In the genomic region with DNA sequence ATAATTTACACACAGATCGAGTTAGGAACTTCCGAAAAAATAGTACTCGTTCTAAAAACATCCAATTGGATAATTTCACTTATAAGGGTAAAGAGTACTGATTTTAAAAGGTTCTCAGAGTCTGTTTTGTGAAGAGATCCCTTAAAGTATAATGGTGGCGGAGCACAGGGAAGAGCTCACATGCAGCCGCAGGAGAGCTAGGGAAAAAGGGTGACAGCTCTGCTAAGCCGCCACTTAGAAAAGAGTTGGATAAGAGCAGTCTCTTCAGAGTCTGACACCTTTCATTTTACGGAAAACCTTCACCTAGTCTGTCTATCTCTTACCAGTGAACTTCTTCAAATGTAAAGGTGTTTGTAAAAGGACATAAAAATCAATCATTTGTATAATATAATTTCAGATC, we compare ENCODE assay signal across 5 cellular contexts.
"Had no signal": no experiment of that assay in that cellular context is flagged by ENCODE, and none has a peak within 500 bp of the region (broad histone marks: within the 10 kb centered on the region; RNA-seq: fewer than 3 reads in every experiment).

No MANE protein-coding gene starts in this region.

- ATAC-seq: HepG2, K562 had no signal

- DNase-seq: IMR-90 had no signal

- H3K27ac ChIP-seq: HL-60 had no signal

- H3K27me3 Mint-ChIP-seq: IgD-negative memory B cell had no signal

- H3K27ac Mint-ChIP-seq: IgD-negative memory B cell had no signal

- H3K4me3 Mint-ChIP-seq: IgD-negative memory B cell had no signal

- H3K4me3 ChIP-seq: K562 had no signal
